20 cellular contexts compared by ENCODE assay signal in genomic region chr6:157253699-157254098, GRCh38.
"Had no signal": no experiment of that assay in that cellular context is flagged by ENCODE, and none has a peak within 500 bp of the region (broad histone marks: within the 10 kb centered on the region; RNA-seq: fewer than 3 reads in every experiment).

No MANE protein-coding gene starts in this region.

- H3K27me3 ChIP-seq: heart left ventricle, suprapubic skin, thyroid gland, upper lobe of left lung, vagina had no signal

- ATAC-seq: naive thymus-derived CD8-positive, alpha-beta T cell; stimulated activated effector memory CD8-positive, alpha-beta T cell treated with anti-CD3 and anti-CD28 coated beads, Interleukin-12 subunit alpha, Interleukin-12 subunit beta, amount 100 ng/mL, for 72 hours; stimulated activated naive CD8-positive, alpha-beta T cell treated with anti-CD3 and anti-CD28 coated beads, Interleukin-15, Interleukin-2, amounts not matched to agents 100 U/mL and 50 U/mL, for 24 hours had no signal

- H3K27ac ChIP-seq: heart left ventricle, neutrophil, suprapubic skin, thyroid gland, upper lobe of left lung, vagina had no signal

- H3K9me3 ChIP-seq: neutrophil, suprapubic skin, thyroid gland, upper lobe of left lung, vagina had no signal

- H3K36me3 ChIP-seq: heart left ventricle, neutrophil, suprapubic skin, thyroid gland, upper lobe of left lung, vagina had no signal

- H3K4me3 ChIP-seq: heart left ventricle, lung, suprapubic skin, thyroid gland, upper lobe of left lung, vagina had no signal

- DNase-seq: cerebellar nuclear complex; effector CD4-positive, alpha-beta T cell; endodermal cell; erythroblast; foreskin melanocyte; heart left ventricle; islet precursor cell; mesendoderm; naive thymus-derived CD8-positive, alpha-beta T cell; small intestine; stimulated activated CD4-positive, alpha-beta T cell treated with anti-CD3 and anti-CD28 coated beads, Interleukin-4, amount 100 ng/mL, for 1 hour; stimulated activated CD8-positive, alpha-beta memory T cell treated with anti-CD3 and anti-CD28 coated beads, Interleukin-4, amount 100 ng/mL, for 48 hours; stimulated activated naive CD8-positive, alpha-beta T cell treated with anti-CD3 and anti-CD28 coated beads, Interleukin-15, Interleukin-2, amounts not matched to agents 100 U/mL and 50 U/mL, for 24 hours; thyroid gland; upper lobe of left lung had no signal

- H3K4me1 ChIP-seq: thyroid gland, upper lobe of left lung, vagina had no signal
